In the genomic region with DNA sequence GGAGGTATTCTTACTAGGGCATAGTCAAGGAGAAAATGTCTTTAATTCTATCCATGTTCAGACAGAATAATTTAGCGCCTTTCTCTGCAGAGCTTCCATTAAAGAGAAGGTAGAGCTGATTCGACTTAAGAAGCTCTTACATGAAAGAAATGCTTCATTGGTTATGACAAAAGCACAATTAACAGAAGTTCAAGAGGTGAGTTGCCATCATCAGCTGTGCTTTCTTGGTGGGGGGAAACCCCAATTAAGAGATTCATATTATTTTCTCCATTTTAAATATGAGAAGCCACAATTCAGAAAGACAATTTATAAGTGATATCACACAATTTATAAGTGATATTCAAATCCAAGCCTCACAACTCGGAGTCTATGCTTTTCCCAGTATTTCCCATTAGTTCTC, we compare ENCODE assay signal across 16 cellular contexts. TPM values are rescaled to one million over a fixed set of nuclear protein-coding genes. Genes with fewer than 3 reads are reported as not detected.
DNase-seq lines count a peak whose midpoint lies in the region; ATAC-seq and TF ChIP-seq lines count a peak whose summit lies in the region.
"Had no signal": no experiment of that assay in that cellular context is flagged by ENCODE, and none has a peak within 500 bp of the region (broad histone marks: within the 10 kb centered on the region; RNA-seq: fewer than 3 reads in every experiment).

No MANE protein-coding gene starts in this region.

- H3F3A ChIP-seq in OCI-LY1 (ENCODE audit: insufficient read depth, low read length) (peaks cover 6% of the 10 kb centered on the region), smooth muscle cell (ENCODE audit: low read depth) (peaks cover 7% of the 10 kb centered on the region)

- H3K36me3 ChIP-seq in OCI-LY1 (ENCODE audit: insufficient read depth, low read length) (no peaks in the 10 kb centered on the region), smooth muscle cell (ENCODE audit: low read depth) (no peaks in the 10 kb centered on the region)
- H3K36me3 ChIP-seq: thyroid gland had no signal

- peaks cover 4% of the 10 kb centered on the region for H3K4me1 Mint-ChIP-seq in glutamatergic neuron (ENCODE audit: low read depth, unreplicated experiment)

- ATAC-seq in HG03354 (IDR thresholded peaks at IDR 0.05; ENCODE audit: poor library complexity, severe bottlenecking, unreplicated experiment), result no peak
- no peak for ATAC-seq in GM18907 (IDR thresholded peaks at IDR 0.05; ENCODE audit: unreplicated experiment)

- H3K4me3 Mint-ChIP-seq in glutamatergic neuron (ENCODE audit: unreplicated experiment), result peak overlapping the region; percentile 27

- no peaks in the 10 kb centered on the region for H3K27me3 Mint-ChIP-seq in glutamatergic neuron (ENCODE audit: unreplicated experiment)

- TF ChIP-seq CTCF in OCI-LY1 (IDR thresholded peaks at IDR 0.05; ENCODE audit: low read length), result no peak
- no peak for TF ChIP-seq CTCF in glutamatergic neuron (IDR thresholded peaks at IDR 0.05; ENCODE audit: partially characterized antibody, unreplicated experiment)
- TF ChIP-seq CTCF in smooth muscle cell (IDR thresholded peaks at IDR 0.05; ENCODE audit: borderline replicate concordance, insufficient read depth, poor library complexity, severe bottlenecking), result no peak

- H3K4me2 ChIP-seq in OCI-LY1 (ENCODE audit: low read length) (peak overlapping the region; percentile 63), smooth muscle cell (no peak overlapping the region)

- H3K27ac ChIP-seq in OCI-LY1 (ENCODE audit: low read depth, low read length, poor library complexity, severe bottlenecking), result peak overlapping the region; percentile 30
- no peak overlapping the region for H3K27ac ChIP-seq in smooth muscle cell (ENCODE audit: low read depth)
- H3K27ac ChIP-seq: thyroid gland had no signal

- H3K27ac Mint-ChIP-seq in glutamatergic neuron (ENCODE audit: unreplicated experiment), result no peak overlapping the region
- H3K27ac Mint-ChIP-seq: activated CD4-positive, alpha-beta memory T cell treated with anti-CD3 and anti-CD28 coated beads, Interleukin-2, amount 10 ng/mL, durations not matched to agents 7 days and 5 days had no signal

- H3K27me3 ChIP-seq in OCI-LY1 (ENCODE audit: insufficient read depth, low read length) (no peaks in the 10 kb centered on the region), smooth muscle cell (ENCODE audit: low read depth) (peaks cover 9% of the 10 kb centered on the region)
- H3K27me3 ChIP-seq: thyroid gland had no signal

- no peaks in the 10 kb centered on the region for H3K9me2 ChIP-seq in OCI-LY1 (ENCODE audit: low read depth, low read length)

- no peaks in the 10 kb centered on the region for H3K9me3 ChIP-seq in OCI-LY1 (ENCODE audit: low read length)
- no peaks in the 10 kb centered on the region for H3K9me3 ChIP-seq in smooth muscle cell (replicated peaks; ENCODE audit: low read depth)
- H3K9me3 ChIP-seq: thyroid gland had no signal

- H3K79me2 ChIP-seq in OCI-LY1 (ENCODE audit: insufficient read depth, low read length), result no peaks in the 10 kb centered on the region
- no peaks in the 10 kb centered on the region for H3K79me2 ChIP-seq in smooth muscle cell (ENCODE audit: low read depth)

- 90% methylated on average over 3 of the region's 3 CpGs for WGBS in smooth muscle cell (ENCODE audit: low lambda C conversion rate)

- H2AFZ ChIP-seq in OCI-LY1 (ENCODE audit: low read length), result no peak overlapping the region
- peak overlapping the region; percentile 98 for H2AFZ ChIP-seq in smooth muscle cell (ENCODE audit: low read depth)

- H3K9ac ChIP-seq in OCI-LY1 (ENCODE audit: low read length) (peak overlapping the region; percentile 60; the same call in 1 of the 2 replicates), smooth muscle cell (ENCODE audit: low read depth) (no peak overlapping the region)

- H3K4me1 ChIP-seq in OCI-LY1 (ENCODE audit: insufficient read depth, low read length, severe bottlenecking) (peaks cover 20% of the 10 kb centered on the region), smooth muscle cell (ENCODE audit: low read depth) (peaks cover 4% of the 10 kb centered on the region)

- H4K20me1 ChIP-seq in OCI-LY1 (ENCODE audit: insufficient read depth, low read length) (no peaks in the 10 kb centered on the region), smooth muscle cell (ENCODE audit: low read depth) (no peaks in the 10 kb centered on the region)

- DNase-seq in NCI-H82 (lab: John Stamatoyannopoulos, UW) (peak; percentile 34), NCI-H82 treated with DMSO at 0.1 percent for 48 hours (lab: John Stamatoyannopoulos, UW; ENCODE audit: unreplicated experiment) (no peak), glutamatergic neuron (no peak), smooth muscle cell (lab: John Stamatoyannopoulos, UW; ENCODE audit: unreplicated experiment) (no peak), GOT3 (lab: John Stamatoyannopoulos, UW) (no peak)
- DNase-seq: activated CD4-positive, alpha-beta memory T cell treated with anti-CD3 and anti-CD28 coated beads, Interleukin-2, amount 10 ng/mL, durations not matched to agents 7 days and 5 days; activated naive CD4-positive, alpha-beta T cell treated with anti-CD3 and anti-CD28 coated beads for 36 hours; immature natural killer cell; NCI-H187; thyroid gland had no signal

- H3K4me3 ChIP-seq in OCI-LY1 (ENCODE audit: low read depth, low read length, poor library complexity, severe bottlenecking) (peak overlapping the region; percentile 58), smooth muscle cell (peak overlapping the region; percentile 53)

- H3K9me3 Mint-ChIP-seq in glutamatergic neuron (ENCODE audit: unreplicated experiment), result no peaks in the 10 kb centered on the region
- H3K9me3 Mint-ChIP-seq: activated CD4-positive, alpha-beta memory T cell treated with anti-CD3 and anti-CD28 coated beads, Interleukin-2, amount 10 ng/mL, durations not matched to agents 7 days and 5 days; activated naive CD4-positive, alpha-beta T cell treated with anti-CD3 and anti-CD28 coated beads for 36 hours; immature natural killer cell had no signal

- no peaks in the 10 kb centered on the region for H3K36me3 Mint-ChIP-seq in glutamatergic neuron (ENCODE audit: unreplicated experiment)
- H3K36me3 Mint-ChIP-seq: immature natural killer cell had no signal

RNA-seq across cellular contexts. Expression of a gene that starts 27.8 kb away (rescaled TPM):
- total RNA-seq in glutamatergic neuron (ENCODE audit: unreplicated experiment) (not detected), smooth muscle cell (not detected in 2 replicates)
- 0.21 TPM in 1 of 2 replicates, not detected in the other for polyA plus RNA-seq in smooth muscle cell
- total RNA-seq: activated CD4-positive, alpha-beta memory T cell treated with anti-CD3 and anti-CD28 coated beads, Interleukin-2, amount 10 ng/mL, durations not matched to agents 7 days and 5 days; activated naive CD4-positive, alpha-beta T cell treated with anti-CD3 and anti-CD28 coated beads for 36 hours; chondrocyte; skeletal muscle tissue; T-helper 2 cell treated with Interferon-gamma antibody and Interleukin-4, amounts not matched to agents 100 ng/mL and 5 ng/mL, for 36 hours; thyroid gland had no signal

RNA-seq across cellular contexts. Expression of a gene that starts 38.4 kb away (rescaled TPM):
- total RNA-seq in glutamatergic neuron (ENCODE audit: unreplicated experiment) (514 TPM), smooth muscle cell (514 and 606 TPM in 2 replicates)
- polyA plus RNA-seq in smooth muscle cell, result 408 TPM in 2 replicates
